34 cellular contexts compared by ENCODE assay signal in genomic region chr18:13885009-13885408, GRCh38. TPM values are rescaled to one million over a fixed set of nuclear protein-coding genes. Genes with fewer than 3 reads are reported as not detected.
DNase-seq lines count a peak whose midpoint lies in the region; ATAC-seq, FAIRE-seq and TF ChIP-seq lines count a peak whose summit lies in the region.
"Had no signal": no experiment of that assay in that cellular context is flagged by ENCODE, and none has a peak within 500 bp of the region (broad histone marks: within the 10 kb centered on the region; RNA-seq: fewer than 3 reads in every experiment).

No MANE protein-coding gene starts in this region.

- no peak for TF ChIP-seq EP300 in HepG2 (IDR thresholded peaks at IDR 0.05; ENCODE audit: low read depth in 2 of 2, low read length in 2 of 2)
- TF ChIP-seq EP300 in HepG2 (CRISPR knock-in tag; IDR thresholded peaks at IDR 0.05; ENCODE audit: borderline replicate concordance) = no peak

- H3K9me3 ChIP-seq in HepG2 (ENCODE audit: low read length) (no peaks in the 10 kb centered on the region), right lobe of liver (no peaks in the 10 kb centered on the region), mesenchymal stem cell (ENCODE audit: control insufficient read depth, low read length) (no peaks in the 10 kb centered on the region)
- H3K9me3 ChIP-seq: BE2C, BLaER1 had no signal

- no peak for ATAC-seq in HepG2
- ATAC-seq in right lobe of liver = no peak
- no peak for ATAC-seq in activated CD4-positive, CD25-positive, alpha-beta regulatory T cell treated with anti-CD3 and anti-CD28 coated beads, Interleukin-2, amount 50 U/mL, for 24 hours
- ATAC-seq in GM19035 (IDR thresholded peaks at IDR 0.05; ENCODE audit: unreplicated experiment) = no peak
- no peak for ATAC-seq in GM21423 (IDR thresholded peaks at IDR 0.05; ENCODE audit: unreplicated experiment)
- ATAC-seq: GM12878 had no signal

- in situ Hi-C loops in HepG2 (cut with HindIII; ENCODE audit: extremely low pct_ligation_motif_present, low pct_unique_long_range_greater_than_20kb) = no loop called here

- no peak overlapping the region for H3K9ac ChIP-seq in HepG2 (ENCODE audit: insufficient read depth, low read depth, low read length)
- H3K9ac ChIP-seq in mesenchymal stem cell (ENCODE audit: low read length) = no peak overlapping the region
- H3K9ac ChIP-seq: BLaER1 had no signal

- no peak overlapping the region for H2BK120ac ChIP-seq in mesenchymal stem cell (ENCODE audit: low read depth, low read length)

- H4K91ac ChIP-seq in mesenchymal stem cell (ENCODE audit: low read length) = peak overlapping the region; percentile 25

- H3K36me3 ChIP-seq in HepG2 (replicated peaks in 1 of 2; ENCODE audit: control insufficient read depth in 1 of 2, insufficient read depth in 2 of 2, low read length in 2 of 2) (no peaks in the 10 kb centered on the region), right lobe of liver (no peaks in the 10 kb centered on the region), bronchial epithelial cell (ENCODE audit: control insufficient read depth, insufficient read depth, low read length) (no peaks in the 10 kb centered on the region), mesenchymal stem cell (ENCODE audit: control insufficient read depth in 1 of 2, insufficient read depth in 2 of 2, low read depth in 1 of 2, low read length in 2 of 2) (no peaks in the 10 kb centered on the region)
- H3K36me3 ChIP-seq: BE2C, BLaER1 had no signal

- no peak overlapping the region for H3K18ac ChIP-seq in mesenchymal stem cell (ENCODE audit: low read depth in 1 of 2, low read length in 2 of 2)

- H3K27ac ChIP-seq in HepG2 (ENCODE audit: extremely low read length, insufficient read depth, low read length) (no peak overlapping the region), right lobe of liver (no peak overlapping the region), mesenchymal stem cell (ENCODE audit: low read length, poor library complexity, severe bottlenecking) (no peak overlapping the region)
- H3K27ac ChIP-seq: BLaER1 had no signal

- POLR2A ChIA-PET in HepG2 (lab: Yijun Ruan, JAX) = no interaction called here

- H3K4me1 ChIP-seq in HepG2 (ENCODE audit: insufficient read depth, low read length) (peaks cover 5% of the 10 kb centered on the region; the same call in 1 of the 2 replicates), right lobe of liver (no peaks in the 10 kb centered on the region), mesenchymal stem cell (ENCODE audit: control insufficient read depth, insufficient read depth, low read depth, low read length) (no peaks in the 10 kb centered on the region)
- H3K4me1 ChIP-seq: BE2C had no signal

- no peak overlapping the region for H3K14ac ChIP-seq in mesenchymal stem cell (ENCODE audit: low read length in 2 of 2)

- no TSS peak for BruUV-seq in HepG2 (replicated peaks; lab: Mats Ljungman, UMichigan)

- H3K4me2 ChIP-seq in HepG2 (ENCODE audit: low read depth, low read length) (no peak overlapping the region), mesenchymal stem cell (ENCODE audit: low read length, poor library complexity, severe bottlenecking) (no peak overlapping the region)
- H3K4me2 ChIP-seq: BLaER1 had no signal

- H4K8ac ChIP-seq in mesenchymal stem cell (ENCODE audit: low read length) = no peak overlapping the region

- H3K4ac ChIP-seq in mesenchymal stem cell (ENCODE audit: low read depth in 1 of 2, low read length in 2 of 2) = no peak overlapping the region

- no peak for FAIRE-seq in HepG2 (lab: Jason Lieb, UNC)
- peak; percentile 7 for FAIRE-seq in bronchial epithelial cell (lab: Jason Lieb, UNC)
- FAIRE-seq in urothelium cell line (lab: Jason Lieb, UNC) = peak; percentile 98
- FAIRE-seq: A204.1, GM12878, GM12892, GM18507, GM19239 had no signal

- TF ChIP-seq CTCF in HepG2 (CRISPR knock-in tag; IDR thresholded peaks at IDR 0.05) = no peak
- TF ChIP-seq CTCF in right lobe of liver (IDR thresholded peaks at IDR 0.05) = no peak
- TF ChIP-seq CTCF in bronchial epithelial cell (IDR thresholded peaks at IDR 0.05; ENCODE audit: insufficient read depth, low read length, severe bottlenecking) = no peak

- no peak overlapping the region for H2BK5ac ChIP-seq in mesenchymal stem cell (ENCODE audit: low read depth, low read length, poor library complexity, severe bottlenecking)

- no peak for DNase-seq in HepG2 (ENCODE audit: low spot score)
- DNase-seq in right lobe of liver = no peak
- DNase-seq in bronchial epithelial cell (ENCODE audit: low read depth) = no peak
- DNase-seq in mesenchymal stem cell = no peak
- DNase-seq in urothelium cell line (ENCODE audit: low spot score) = no peak
- DNase-seq: 8988T; ACHN; BE2C; C1 segment of cervical spinal cord; CD4-positive, alpha-beta memory T cell; CD4-positive, CD25-positive, alpha-beta regulatory T cell; CD8-positive, alpha-beta memory T cell; COR-L47; DMS 273 treated with DMSO at 0.1 percent for 48 hours; DMS153; DMS53; DMS79; DND-41; EL; GDM1 had no signal

- intact Hi-C loops in HepG2 (cut with micrococcal nuclease; ENCODE audit: unreplicated experiment) = loop anchor here (10.0 kb wide), 1 partner anchor 480 kb away; no protein-coding TSS in a partner anchor
- intact Hi-C loops in right lobe of liver (cut with DNase I) = no loop called here

- no peak overlapping the region for H2BK15ac ChIP-seq in mesenchymal stem cell (ENCODE audit: low read depth, poor library complexity, severe bottlenecking)

- H2AK5ac ChIP-seq in mesenchymal stem cell (ENCODE audit: low read length, severe bottlenecking) = no peak overlapping the region

- 62% methylated on average over 14 of the region's 14 CpGs for WGBS in HepG2 (ENCODE audit: low lambda C conversion rate)
- WGBS in right lobe of liver (ENCODE audit: insufficient coverage, low coverage, low lambda C conversion rate, missing lambda C conversion rate) = 74% methylated on average over 9 of the region's 14 CpGs
- WGBS in mesenchymal stem cell = 93% methylated on average over 12 of the region's 14 CpGs

- H3K4me3 ChIP-seq in HepG2 (replicated peaks in 1 of 3; ENCODE audit: insufficient read depth in 1 of 3, low read depth in 2 of 3, low read length in 3 of 3) (no peak overlapping the region), right lobe of liver (no peak overlapping the region), bronchial epithelial cell (ENCODE audit: low read depth, low read length) (no peak overlapping the region), mesenchymal stem cell (ENCODE audit: insufficient read depth in 1 of 2, low read depth in 1 of 2, low read length in 2 of 2) (no peak overlapping the region)
- H3K4me3 ChIP-seq: BLaER1, GM12878 had no signal

- TF ChIP-seq RAD21 in HepG2 (CRISPR knock-in tag; IDR thresholded peaks at IDR 0.05) = no peak

- no peak overlapping the region for H2BK12ac ChIP-seq in mesenchymal stem cell (ENCODE audit: low read length in 2 of 2)

- TF ChIP-seq POLR2A in HepG2 (IDR thresholded peaks at IDR 0.05; ENCODE audit: insufficient read depth in 1 of 2, low read depth in 2 of 2, low read length in 2 of 2) (no peak), right lobe of liver (IDR thresholded peaks at IDR 0.05) (no peak)

- CTCF ChIA-PET in HepG2 (lab: Yijun Ruan, JAX; ENCODE audit: low intra/inter-chr PET ratio, low total read pairs) = no interaction called here

- no peak overlapping the region for H3K23ac ChIP-seq in mesenchymal stem cell (ENCODE audit: low read length in 2 of 2)

- H3K27me3 ChIP-seq in HepG2 (ENCODE audit: control insufficient read depth in 1 of 2, insufficient read depth in 2 of 2, low read length in 2 of 2) = peaks cover 0 to under 1% of the 10 kb centered on the region in 2 experiments; a peak in 3 of 5 replicates
- no peaks in the 10 kb centered on the region for H3K27me3 ChIP-seq in right lobe of liver
- no peaks in the 10 kb centered on the region for H3K27me3 ChIP-seq in bronchial epithelial cell (ENCODE audit: control insufficient read depth, insufficient read depth, low read length)
- no peaks in the 10 kb centered on the region for H3K27me3 ChIP-seq in mesenchymal stem cell (ENCODE audit: control insufficient read depth in 1 of 2, insufficient read depth in 1 of 2, low read length in 2 of 2)
- H3K27me3 ChIP-seq: BE2C, BLaER1 had no signal

- no peaks in the 10 kb centered on the region for H3K79me1 ChIP-seq in mesenchymal stem cell (replicated peaks; ENCODE audit: low read length, poor library complexity, severe bottlenecking)

- no peaks in the 10 kb centered on the region for H3K79me2 ChIP-seq in HepG2 (ENCODE audit: insufficient read depth, low read length)

- H2AFZ ChIP-seq in HepG2 (ENCODE audit: low read length) (no peak overlapping the region), mesenchymal stem cell (ENCODE audit: low read depth, low read length) (no peak overlapping the region)

- no peaks in the 10 kb centered on the region for H4K20me1 ChIP-seq in HepG2 (ENCODE audit: insufficient read depth, low read length)
- H4K20me1 ChIP-seq: BLaER1 had no signal

TF ChIP-seq in HepG2, 621 proteins besides CTCF, POLR2A, EP300 and RAD21 (continues in another document):
- TF ChIP-seq NFIB (CRISPR knock-in tag; IDR thresholded peaks at IDR 0.05; ENCODE audit: borderline replicate concordance) = no peak

RNA-seq across cellular contexts. Expression of gene MC2R, which starts 30.3 kb away (rescaled TPM):
- not detected in 2 replicates for total RNA-seq in HepG2 (2016; rRNA removed; fragmentation: Illumina TruSeq; extraction: Trizol)
- not detected in 2 replicates for total RNA-seq in HepG2 (2016; cell fraction: cytosol; rRNA removed; fragmentation: Illumina TruSeq; extraction: Trizol; ENCODE audit: low read depth)
- total RNA-seq in HepG2 (2016; cell fraction: insoluble cytoplasmic fraction; rRNA removed; fragmentation: Illumina TruSeq; extraction: Trizol) = not detected in 2 replicates
- total RNA-seq in HepG2 (2016; cell fraction: membrane; rRNA removed; fragmentation: Illumina TruSeq; extraction: Trizol) = not detected in 2 replicates
- total RNA-seq in HepG2 (2016; cell fraction: nucleus; rRNA removed; fragmentation: Illumina TruSeq; extraction: Trizol) = not detected in 2 replicates
- not detected in 2 replicates for polyA plus RNA-seq in HepG2 (2011; rRNA removed)
- polyA plus RNA-seq in HepG2 (2011; cell fraction: cytosol; rRNA removed) = not detected in 2 replicates
- polyA plus RNA-seq in HepG2 (2011; cell fraction: nucleus; rRNA removed) = not detected in 2 replicates
- not detected in 2 replicates for polyA plus RNA-seq in HepG2 (2012)
- polyA plus RNA-seq in HepG2 (2016; cell fraction: cytosol; fragmentation: Illumina TruSeq; extraction: Trizol; ENCODE audit: low read depth) = not detected in 2 replicates
- polyA plus RNA-seq in HepG2 (2016; cell fraction: insoluble cytoplasmic fraction; fragmentation: Illumina TruSeq; extraction: Trizol; ENCODE audit: low read depth) = not detected in 2 replicates
- polyA plus RNA-seq in HepG2 (2016; cell fraction: membrane; fragmentation: Illumina TruSeq; extraction: Trizol; ENCODE audit: low read depth) = not detected in 2 replicates
- polyA plus RNA-seq in HepG2 (2016; cell fraction: nucleus; fragmentation: Illumina TruSeq; extraction: Trizol; ENCODE audit: insufficient read depth, low read depth) = not detected in 2 replicates
- not detected in 2 replicates for polyA minus RNA-seq in HepG2 (2011; rRNA and poly(A)+ RNA removed; ENCODE audit: low replicate concordance)
- not detected in 2 replicates for polyA minus RNA-seq in HepG2 (2011; cell fraction: cytosol; rRNA and poly(A)+ RNA removed)
- not detected in 2 replicates for polyA minus RNA-seq in HepG2 (2011; cell fraction: nucleus; rRNA and poly(A)+ RNA removed)
- total RNA-seq in right lobe of liver = under 1 TPM in 1 of 6 experiments, not detected in 5; 0.04 TPM
- not detected in 2 replicates for total RNA-seq in bronchial epithelial cell
- not detected for polyA plus RNA-seq in mesenchymal stem cell (2013, experiment 1 of 2)
- not detected for polyA plus RNA-seq in mesenchymal stem cell (2013, experiment 2 of 2)
- total RNA-seq: A673; CD4-positive, alpha-beta memory T cell; CD4-positive, CD25-positive, alpha-beta regulatory T cell; CD8-positive, alpha-beta memory T cell; Daoy; G401 had no signal
- polyA plus RNA-seq: AG04450; CD14-positive monocyte; CD4-positive, alpha-beta memory T cell; CD4-positive, CD25-positive, alpha-beta regulatory T cell; CD8-positive, alpha-beta memory T cell; GM12878 had no signal
